ENCODE assay signal across 1 cellular context in the genomic region with DNA sequence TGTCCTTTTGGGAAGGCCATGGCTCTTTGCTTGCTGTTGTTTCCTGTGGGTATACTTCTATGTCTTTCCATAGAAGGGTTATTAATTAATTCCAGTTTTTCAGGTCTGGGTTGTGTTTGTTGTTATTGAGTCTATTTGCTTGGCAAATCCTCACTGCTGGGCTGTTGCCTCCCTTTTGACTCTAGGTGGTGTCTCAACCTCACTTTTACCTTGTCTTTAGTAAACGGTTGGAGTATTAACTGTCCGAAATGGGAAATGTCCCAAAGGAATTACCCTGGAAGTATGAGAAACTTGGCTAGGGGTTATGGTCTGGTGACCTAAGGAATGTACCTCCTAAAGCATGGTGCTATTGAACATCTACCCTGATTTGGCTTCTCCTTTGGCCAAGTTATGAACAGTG.
TF ChIP-seq lines count a peak whose summit lies in the region.

No MANE protein-coding gene starts in this region.

TF ChIP-seq in HCT116, 20 proteins besides CTCF, POLR2A, EP300 and RAD21:
- TF ChIP-seq MAX (IDR thresholded peaks at IDR 0.05) (no peak), FOSL1 (IDR thresholded peaks at IDR 0.05; ENCODE audit: low read depth) (no peak), JUND (IDR thresholded peaks at IDR 0.05) (no peak), CEBPB (IDR thresholded peaks at IDR 0.05; ENCODE audit: low read depth) (no peak), ELF1 (IDR thresholded peaks at IDR 0.05; ENCODE audit: borderline replicate concordance, low read depth) (no peak), POLR2AphosphoS5 (IDR thresholded peaks at IDR 0.05; ENCODE audit: low read depth, low read length) (no peak), EZH2phosphoT487 (IDR thresholded peaks at IDR 0.05; ENCODE audit: borderline replicate concordance) (no peak), SIN3A (IDR thresholded peaks at IDR 0.05; ENCODE audit: low read depth) (no peak), EGR1 (IDR thresholded peaks at IDR 0.05; ENCODE audit: low read depth) (no peak), ZFX (IDR thresholded peaks at IDR 0.05) (no peak), ATF3 (IDR thresholded peaks at IDR 0.05) (no peak), SP1 (IDR thresholded peaks at IDR 0.05; ENCODE audit: low read depth) (no peak), EZH2 (IDR thresholded peaks at IDR 0.05) (no peak)
- TF ChIP-seq, protein P1, sequence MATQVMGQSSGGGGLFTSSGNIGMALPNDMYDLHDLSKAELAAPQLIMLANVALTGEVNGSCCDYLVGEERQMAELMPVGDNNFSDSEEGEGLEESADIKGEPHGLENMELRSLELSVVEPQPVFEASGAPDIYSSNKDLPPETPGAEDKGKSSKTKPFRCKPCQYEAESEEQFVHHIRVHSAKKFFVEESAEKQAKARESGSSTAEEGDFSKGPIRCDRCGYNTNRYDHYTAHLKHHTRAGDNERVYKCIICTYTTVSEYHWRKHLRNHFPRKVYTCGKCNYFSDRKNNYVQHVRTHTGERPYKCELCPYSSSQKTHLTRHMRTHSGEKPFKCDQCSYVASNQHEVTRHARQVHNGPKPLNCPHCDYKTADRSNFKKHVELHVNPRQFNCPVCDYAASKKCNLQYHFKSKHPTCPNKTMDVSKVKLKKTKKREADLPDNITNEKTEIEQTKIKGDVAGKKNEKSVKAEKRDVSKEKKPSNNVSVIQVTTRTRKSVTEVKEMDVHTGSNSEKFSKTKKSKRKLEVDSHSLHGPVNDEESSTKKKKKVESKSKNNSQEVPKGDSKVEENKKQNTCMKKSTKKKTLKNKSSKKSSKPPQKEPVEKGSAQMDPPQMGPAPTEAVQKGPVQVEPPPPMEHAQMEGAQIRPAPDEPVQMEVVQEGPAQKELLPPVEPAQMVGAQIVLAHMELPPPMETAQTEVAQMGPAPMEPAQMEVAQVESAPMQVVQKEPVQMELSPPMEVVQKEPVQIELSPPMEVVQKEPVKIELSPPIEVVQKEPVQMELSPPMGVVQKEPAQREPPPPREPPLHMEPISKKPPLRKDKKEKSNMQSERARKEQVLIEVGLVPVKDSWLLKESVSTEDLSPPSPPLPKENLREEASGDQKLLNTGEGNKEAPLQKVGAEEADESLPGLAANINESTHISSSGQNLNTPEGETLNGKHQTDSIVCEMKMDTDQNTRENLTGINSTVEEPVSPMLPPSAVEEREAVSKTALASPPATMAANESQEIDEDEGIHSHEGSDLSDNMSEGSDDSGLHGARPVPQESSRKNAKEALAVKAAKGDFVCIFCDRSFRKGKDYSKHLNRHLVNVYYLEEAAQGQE (IDR thresholded peaks at IDR 0.05; ENCODE audit: low read depth), result no peak
